In the genomic region with DNA sequence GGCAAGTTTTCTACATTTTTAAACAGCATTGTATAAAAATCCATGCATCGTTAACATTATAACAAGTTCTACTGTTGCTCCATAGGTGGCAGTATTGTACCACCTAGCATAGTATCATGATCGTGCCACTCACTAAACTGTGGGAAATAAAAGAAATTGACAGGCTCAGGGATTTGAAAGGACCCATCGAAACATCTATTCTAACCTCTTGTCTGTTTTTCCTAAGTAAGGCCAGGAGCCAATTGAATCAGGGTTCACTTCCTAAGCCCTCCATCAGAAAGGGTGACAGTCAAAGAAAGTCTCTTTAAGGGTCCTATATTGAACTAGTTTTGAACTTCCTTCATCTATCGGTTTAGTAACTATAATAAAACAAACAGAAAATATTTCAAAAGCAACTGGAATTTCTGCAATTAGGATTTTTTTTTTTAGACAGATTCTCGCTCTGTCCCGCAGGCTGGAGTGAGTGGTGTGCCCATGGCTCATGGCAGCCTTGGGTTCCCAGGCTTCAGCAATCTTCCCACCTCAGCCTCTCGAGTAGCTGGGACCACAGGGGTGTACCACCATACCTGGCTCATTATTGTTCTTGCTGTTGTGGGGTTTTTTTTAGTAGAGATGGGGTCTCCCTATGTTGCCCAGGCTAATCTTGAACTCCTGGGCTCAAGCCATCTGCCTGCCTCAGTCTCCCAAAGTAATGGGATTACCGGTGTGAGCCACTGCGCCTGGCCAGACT, we compare ENCODE assay signal across 2 cellular contexts.
TF ChIP-seq lines count a peak whose summit lies in the region.

No MANE protein-coding gene starts in this region.

TF ChIP-seq in IMR-90, 13 proteins besides CTCF, POLR2A, EP300 and RAD21:
- TF ChIP-seq RFX5 (IDR thresholded peaks at IDR 0.05; ENCODE audit: low read depth, low read length) (no peak), SMC3 (IDR thresholded peaks at IDR 0.05; ENCODE audit: low read depth, low read length) (peak; percentile 81)

TF ChIP-seq in SK-N-SH, 30 proteins besides CTCF, POLR2A, EP300 and RAD21:
- TF ChIP-seq SMC3 (IDR thresholded peaks at IDR 0.05; ENCODE audit: low read depth, low read length), result peak; percentile 70
- TF ChIP-seq YY1 (IDR thresholded peaks at IDR 0.05; ENCODE audit: low read depth), result no peak
- no peak for TF ChIP-seq ELF1 (IDR thresholded peaks at IDR 0.05)
